In the genomic region with DNA sequence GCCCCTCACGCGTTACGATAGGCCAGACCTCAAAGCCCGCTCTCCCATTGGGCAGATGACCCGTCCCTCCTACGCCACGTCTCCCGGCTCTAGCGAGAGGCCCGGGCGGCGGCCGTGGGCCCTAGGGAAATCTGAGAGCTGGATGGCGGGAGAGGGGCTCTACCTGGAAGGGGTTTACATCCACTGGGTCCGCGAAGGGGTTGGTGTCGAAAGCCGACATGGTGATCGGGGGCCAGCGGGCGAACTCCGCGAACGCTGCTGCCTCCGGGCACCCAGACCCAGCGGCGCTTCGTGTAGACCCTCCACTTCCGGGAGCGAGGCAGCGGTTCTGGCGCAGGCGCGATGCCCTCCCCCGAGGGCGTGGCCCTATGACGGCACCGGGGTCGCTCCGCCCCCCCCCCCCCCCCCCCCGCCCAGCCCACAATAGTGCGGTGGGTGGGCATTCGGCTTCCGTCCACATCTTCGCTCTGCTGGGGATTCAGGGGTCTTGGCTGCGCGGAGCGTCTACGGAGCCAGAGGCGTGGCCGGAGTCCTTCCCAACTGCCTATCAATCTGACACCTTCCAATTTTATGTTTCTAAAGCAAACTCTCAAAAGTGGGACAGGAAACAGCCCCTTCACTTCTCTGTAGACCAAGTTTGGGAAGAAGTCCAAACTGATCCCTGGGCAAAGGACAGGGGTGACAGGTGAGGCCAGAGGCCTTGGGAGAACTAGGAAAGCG, we compare ENCODE assay signal across 8 cellular contexts. TPM values are rescaled to one million over a fixed set of nuclear protein-coding genes. Genes with fewer than 3 reads are reported as not detected.
A peak's percentile ranks its signal among the peaks of the same experiment; 100 is the strongest.
DNase-seq lines count a peak whose midpoint lies in the region; ATAC-seq and TF ChIP-seq lines count a peak whose summit lies in the region.

SCAMP2 (minus strand) TSS at position 330 of the 720 bp plus-strand sequence; CDS start at position 220, 110 bp downstream.

- in situ Hi-C loops in T47D (cut with HindIII; ENCODE audit: low pct_unique_long_range_greater_than_20kb, low sequenced_read_pairs): no loop called here

- peaks cover 0 to 3% (median under 1%) of the 10 kb centered on the region in 3 donors for H3K36me3 ChIP-seq in skeletal muscle tissue (ENCODE audit: control insufficient read depth in 3 of 3, insufficient read depth in 3 of 3, low read length in 3 of 3)

- peak within 1 kb of the TSS; percentile 86 to 92 (median 92) for H3K9ac ChIP-seq in skeletal muscle tissue (ENCODE audit: low read depth in 1 of 3, low read length in 3 of 3)

- H3K9me3 ChIP-seq in AG04450 (ENCODE audit: control insufficient read depth, insufficient read depth, low read length): no peaks in the 10 kb centered on the region
- H3K9me3 ChIP-seq in iPS-18c (ENCODE audit: control insufficient read depth, insufficient read depth, low read length): peaks cover under 1% of the 10 kb centered on the region
- H3K9me3 ChIP-seq in skeletal muscle tissue (ENCODE audit: control insufficient read depth in 3 of 3, low read length in 3 of 3): no peaks in the 10 kb centered on the region

- H3K4me3 ChIP-seq in AG04450 (ENCODE audit: low read depth, low read length) (peak within 1 kb of the TSS; percentile 93), iPS-18c (ENCODE audit: insufficient read depth, low read depth, low read length) (peak within 1 kb of the TSS; percentile 99), skeletal muscle tissue (ENCODE audit: low read length in 3 of 3) (peak within 1 kb of the TSS; percentile 89 to 98 (median 95))

- CTCF ChIA-PET in AG04450 (lab: Charles Lee): interaction anchor here (0.6 to 1.2 kb wide), 2 partner anchors 17 to 28 kb away, joined by 4 to 6 read pairs; no protein-coding TSS in a partner anchor

- ATAC-seq in GM18907 (IDR thresholded peaks at IDR 0.05; ENCODE audit: unreplicated experiment) (peak; percentile 79), HG03139 (IDR thresholded peaks at IDR 0.05; ENCODE audit: unreplicated experiment) (peak; percentile 71)

- POLR2A ChIA-PET in AG04450 (lab: Yijun Ruan, JAX): interaction anchor here (0.6 to 1.4 kb wide), 2 partner anchors 12 kb away, joined by 4 to 5 read pairs; no protein-coding TSS in a partner anchor

- H3K27ac ChIP-seq in AG04450 (ENCODE audit: low read depth, low read length) (peak within 1 kb of the TSS; percentile 95), VCaP (peak within 1 kb of the TSS; percentile 82), skeletal muscle tissue (ENCODE audit: low read depth, low read length) (peak within 1 kb of the TSS; percentile 65)

- H3K4me1 ChIP-seq in skeletal muscle tissue (ENCODE audit: control insufficient read depth in 3 of 3, insufficient read depth in 3 of 3, low read length in 3 of 3): peaks cover 43 to 47% (median 47%) of the 10 kb centered on the region in 3 donors

- DNase-seq in AG04450 (ENCODE audit: low read depth, low spot score): peak; percentile 78
- DNase-seq in NCI-H2196 treated with DMSO at 0.1 percent for 48 hours (lab: John Stamatoyannopoulos, UW; ENCODE audit: unreplicated experiment): peak; percentile 57
- DNase-seq in T47D (ENCODE audit: low read depth in 1 of 2, low spot score in 1 of 2): peak; percentile 96 to 97

- H3K27me3 ChIP-seq in AG04450 (ENCODE audit: control insufficient read depth, insufficient read depth, low read length): peaks cover 5% of the 10 kb centered on the region
- H3K27me3 ChIP-seq in skeletal muscle tissue (ENCODE audit: control insufficient read depth in 3 of 3, insufficient read depth in 3 of 3, low read length in 3 of 3): no peaks in the 10 kb centered on the region

- TF ChIP-seq CTCF in AG04450 (IDR thresholded peaks at IDR 0.05; ENCODE audit: low read depth, low read length) (no peak), VCaP (conservative IDR thresholded peaks at IDR 0.05) (no peak)

RNA-seq across cellular contexts. Expression of gene SCAMP2, which starts in this region (rescaled TPM):
- polyA plus RNA-seq in AG04450 (2011; rRNA removed): 116 and 127 TPM in 2 replicates
- 95.5 and 114 TPM in 2 replicates for polyA minus RNA-seq in AG04450 (2011; rRNA and poly(A)+ RNA removed)
- total RNA-seq in skeletal muscle tissue: 15.7 TPM

Comparison
In these comparisons a context has a peak if more than half of its experiments do, and no peak if none do; other contexts are left out.
1. Peak in every context shown above with its lines: DNase-seq, ATAC-seq, H3K4me3 ChIP-seq and H3K27ac ChIP-seq.